In genomic region chrX:39613508-39613921, GRCh38 we compare ENCODE assay signal across 8 cellular contexts.
DNase-seq lines count a peak whose midpoint lies in the region; ATAC-seq and TF ChIP-seq lines count a peak whose summit lies in the region.

No MANE protein-coding gene starts in this region.

- peak overlapping the region in 1 of 2 donors; percentile 34 for H3K4me3 ChIP-seq in CD4-positive, alpha-beta memory T cell (ENCODE audit: low read length in 2 of 2)
- H3K4me3 ChIP-seq in HAP-1 (peak overlapping the region; percentile 24), body of pancreas (no peak overlapping the region)

- H3K9me3 Mint-ChIP-seq in CD4-positive, alpha-beta memory T cell = peaks cover 0 to 3% (median 0%) of the 10 kb centered on the region in 8 donors
- peaks cover 33% of the 10 kb centered on the region for H3K9me3 Mint-ChIP-seq in mesothelial cell of epicardium

- peaks cover 5 to 18% (median 10%) of the 10 kb centered on the region in 4 donors for H3K4me1 Mint-ChIP-seq in CD4-positive, alpha-beta memory T cell
- H3K4me1 Mint-ChIP-seq in mesothelial cell of epicardium = peaks cover 46% of the 10 kb centered on the region

- CTCF ChIA-PET in CD4-positive, alpha-beta memory T cell (lab: Charles Lee; ENCODE audit: partially characterized antibody) = no interaction called here

- no peaks in the 10 kb centered on the region for H3K36me3 Mint-ChIP-seq in CD4-positive, alpha-beta memory T cell
- H3K36me3 Mint-ChIP-seq in mesothelial cell of epicardium = peaks cover 1% of the 10 kb centered on the region

- no peaks in the 10 kb centered on the region for H3K36me3 ChIP-seq in CD4-positive, alpha-beta memory T cell (ENCODE audit: insufficient read depth, low read length)
- H3K36me3 ChIP-seq in HAP-1 (replicated peaks) = no peaks in the 10 kb centered on the region
- no peaks in the 10 kb centered on the region for H3K36me3 ChIP-seq in body of pancreas (replicated peaks in 1 of 2; ENCODE audit: insufficient read depth in 1 of 2, low read depth in 2 of 2)

- no peak overlapping the region for H3K27ac ChIP-seq in CD4-positive, alpha-beta memory T cell (ENCODE audit: low read depth, low read length)
- peak overlapping the region; percentile 32 to 68 (median 53) for H3K27ac ChIP-seq in body of pancreas

- peaks cover 0 to 3% of the 10 kb centered on the region in 2 donors for H3K27me3 Mint-ChIP-seq in CD4-positive, alpha-beta memory T cell
- no peaks in the 10 kb centered on the region for H3K27me3 Mint-ChIP-seq in mesothelial cell of epicardium (ENCODE audit: low read depth)

- peak overlapping the region in 3 of 7 donors; percentile 57 to 88 (median 81) for H3K27ac Mint-ChIP-seq in CD4-positive, alpha-beta memory T cell
- peak overlapping the region; percentile 89 for H3K27ac Mint-ChIP-seq in mesothelial cell of epicardium

- POLR2A ChIA-PET in CD4-positive, alpha-beta memory T cell (lab: Charles Lee; ENCODE audit: partially characterized antibody) = no interaction called here

- no peak for DNase-seq in CD4-positive, alpha-beta memory T cell
- peak; percentile 61 to 80 for DNase-seq in HAP-1 (ENCODE audit: low spot score in 2 of 2)
- peak; percentile 82 for DNase-seq in NCI-H82 (lab: John Stamatoyannopoulos, UW)
- DNase-seq in body of pancreas = peak; percentile 35 to 64 (median 50)
- peak; percentile 39 to 64 for DNase-seq in mesothelial cell of epicardium (ENCODE audit: low spot score in 2 of 2, unreplicated experiment in 2 of 2)
- DNase-seq in SK-N-DZ (ENCODE audit: low spot score) = no peak
- no peak for DNase-seq in middle frontal gyrus (ENCODE audit: extremely low spot score, low spot score)

- H3K4me1 ChIP-seq in CD4-positive, alpha-beta memory T cell (ENCODE audit: insufficient read depth, low read length) = peaks cover 7% of the 10 kb centered on the region
- peaks cover 3% of the 10 kb centered on the region for H3K4me1 ChIP-seq in HAP-1
- H3K4me1 ChIP-seq in body of pancreas = peaks cover 7% of the 10 kb centered on the region

- no peaks in the 10 kb centered on the region for H3K27me3 ChIP-seq in CD4-positive, alpha-beta memory T cell (ENCODE audit: insufficient read depth, low read length)
- H3K27me3 ChIP-seq in HAP-1 (ENCODE audit: low read depth) (no peaks in the 10 kb centered on the region), body of pancreas (no peaks in the 10 kb centered on the region)

- peak; percentile 70 for ATAC-seq in body of pancreas
- no peak for ATAC-seq in HG03520 (IDR thresholded peaks at IDR 0.05; ENCODE audit: unreplicated experiment)

- no peaks in the 10 kb centered on the region for H3K9me3 ChIP-seq in CD4-positive, alpha-beta memory T cell (ENCODE audit: control insufficient read depth in 1 of 2, low read length in 2 of 2)
- no peaks in the 10 kb centered on the region for H3K9me3 ChIP-seq in HAP-1
- H3K9me3 ChIP-seq in body of pancreas = no peaks in the 10 kb centered on the region

- peak in 2 of 3 donors; percentile 16 to 23 for TF ChIP-seq POLR2A in body of pancreas (IDR thresholded peaks at IDR 0.05)

- TF ChIP-seq CTCF in body of pancreas (IDR thresholded peaks at IDR 0.05) (no peak), mesothelial cell of epicardium (IDR thresholded peaks at IDR 0.05; ENCODE audit: unreplicated experiment) (no peak)

- in situ Hi-C loops in HAP-1 (cut with MboI; ENCODE audit: low sequenced_read_pairs) = no loop called here

- WGBS in body of pancreas, 2 donors = 0% methylated on average over 4 to 25 of the region's 29 CpGs

- peak overlapping the region; percentile 75 to 89 (median 86) for H3K4me3 Mint-ChIP-seq in CD4-positive, alpha-beta memory T cell
- H3K4me3 Mint-ChIP-seq in mesothelial cell of epicardium = peak overlapping the region; percentile 58

- intact Hi-C loops in CD4-positive, alpha-beta memory T cell (cut with micrococcal nuclease) = no loop called here
- intact Hi-C loops in body of pancreas (cut with DNase I) = no loop called here

Comparison
In these comparisons a context has a peak if more than half of its experiments do, and no peak if none do; other contexts are left out.
1. DNase-seq: peak in HAP-1 (2 of 2), NCI-H82 (single experiment), body of pancreas (4 of 4) and mesothelial cell of epicardium (2 of 2); none in CD4-positive, alpha-beta memory T cell (0 of 5), SK-N-DZ (single experiment) and middle frontal gyrus (single experiment).